In the genomic region with DNA sequence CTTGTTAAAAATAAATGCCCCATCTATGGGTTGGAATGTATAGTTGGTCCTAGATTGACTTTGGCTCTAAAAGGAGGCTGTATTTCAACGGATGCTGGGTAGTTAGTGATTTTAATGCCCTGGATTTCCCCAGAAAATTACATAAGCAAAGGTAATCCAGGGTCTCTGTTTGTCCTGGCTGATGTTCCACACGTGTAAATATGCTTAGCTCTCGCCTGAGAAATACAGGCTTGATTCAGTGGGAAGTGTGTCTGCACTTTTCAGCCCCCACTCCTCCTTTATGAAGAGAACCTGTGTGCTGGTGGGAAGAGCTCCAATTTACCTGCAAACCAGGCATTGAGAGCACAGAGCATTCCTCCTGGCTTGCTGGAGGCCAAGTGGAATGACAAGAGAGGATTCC, we compare ENCODE assay signal across 26 cellular contexts.
"Had no signal": no experiment of that assay in that cellular context is flagged by ENCODE, and none has a peak within 500 bp of the region (broad histone marks: within the 10 kb centered on the region; RNA-seq: fewer than 3 reads in every experiment).

No MANE protein-coding gene starts in this region.

- DNase-seq: activated CD4-positive, alpha-beta T cell treated with anti-CD3 and anti-CD28 coated beads for 36 hours; activated CD4-positive, alpha-beta T cell treated with anti-CD3 and anti-CD28 coated beads, Interleukin-2, amount 10 ng/mL, durations not matched to agents 7 days and 5 days; activated CD4-positive, alpha-beta T cell treated with anti-CD3 and anti-CD28 coated beads, Interleukin-2, amount 50 U/mL, for 48 hours; activated CD8-positive, alpha-beta T cell treated with anti-CD3 and anti-CD28 coated beads, Interleukin-2, amount 10 ng/mL, durations not matched to agents 7 days and 5 days; activated gamma-delta T cell; activated naive CD4-positive, alpha-beta T cell treated with Interleukin-2 at 50 U/mL for 16 hours; activated naive CD8-positive, alpha-beta T cell treated with anti-CD3 and anti-CD28 coated beads, Interleukin-2, amount 10 ng/mL, durations not matched to agents 7 days and 5 days; activated T-cell treated with anti-CD3 and anti-CD28 coated beads, Interleukin-2, amount 50 U/mL, for 24 hours; amygdala; NCI-H1105 treated with DMSO at 0.1 percent for 48 hours; NCI-H1436; NCI-H1694; NCI-H1930; NCI-H2081 treated with DMSO at 0.1 percent for 48 hours; NCI-H524; SHP77; SJCRH30 had no signal

- H3K36me3 Mint-ChIP-seq: activated naive CD4-positive, alpha-beta T cell treated with anti-CD3 and anti-CD28 coated beads, Interleukin-2, amount 50 U/mL, for 24 hours; activated naive CD8-positive, alpha-beta T cell treated with anti-CD3 and anti-CD28 coated beads, Interleukin-2, amount 10 ng/mL, durations not matched to agents 7 days and 5 days; WTC11 had no signal

- H3K36me3 ChIP-seq: ascending aorta, SJCRH30 had no signal

- H3K27ac Mint-ChIP-seq: activated CD4-positive, alpha-beta T cell treated with anti-CD3 and anti-CD28 coated beads for 36 hours; activated CD4-positive, alpha-beta T cell treated with anti-CD3 and anti-CD28 coated beads, Interleukin-2, amount 10 ng/mL, durations not matched to agents 7 days and 5 days; activated CD8-positive, alpha-beta T cell treated with anti-CD3 and anti-CD28 coated beads, Interleukin-2, amount 10 ng/mL, durations not matched to agents 7 days and 5 days; activated naive CD4-positive, alpha-beta T cell treated with anti-CD3 and anti-CD28 coated beads, Interleukin-2, amount 50 U/mL, for 24 hours; activated naive CD8-positive, alpha-beta T cell treated with anti-CD3 and anti-CD28 coated beads, Interleukin-2, amount 10 ng/mL, durations not matched to agents 7 days and 5 days; activated T-cell treated with anti-CD3 and anti-CD28 coated beads, Interleukin-2, amount 50 U/mL, for 24 hours; activated T-helper 2 cell treated with anti-CD3 and anti-CD28 coated beads, Interferon-gamma antibody, Interleukin-2, Interleukin-4, amounts not matched to agents 10 μg/mL and 5 μg/mL and 100 μg/mL, durations not matched to agents 14 hours and 24 hours and 36 hours; T-helper 1 cell treated with Interleukin-12 subunit alpha and Interleukin-12 subunit beta and Interleukin-4 antibody, amounts not matched to agents 30 μg/mL and 1 μg/mL, for 36 hours; T-helper 2 cell treated with Interferon-gamma antibody and Interleukin-4, amounts not matched to agents 5 μg/mL and 100 μg/mL, for 36 hours; WTC11 had no signal

- H3K9me3 ChIP-seq: ascending aorta, SJCRH30 had no signal

- H3K4me3 Mint-ChIP-seq: activated CD4-positive, alpha-beta T cell treated with anti-CD3 and anti-CD28 coated beads for 36 hours; activated CD4-positive, alpha-beta T cell treated with anti-CD3 and anti-CD28 coated beads, Interleukin-2, amount 10 ng/mL, durations not matched to agents 7 days and 5 days; activated CD8-positive, alpha-beta T cell treated with anti-CD3 and anti-CD28 coated beads, Interleukin-2, amount 10 ng/mL, durations not matched to agents 7 days and 5 days; activated naive CD4-positive, alpha-beta T cell treated with anti-CD3 and anti-CD28 coated beads, Interleukin-2, amount 50 U/mL, for 24 hours; activated naive CD8-positive, alpha-beta T cell treated with anti-CD3 and anti-CD28 coated beads, Interleukin-2, amount 10 ng/mL, durations not matched to agents 7 days and 5 days; activated T-cell treated with anti-CD3 and anti-CD28 coated beads, Interleukin-2, amount 50 U/mL, for 24 hours; T-helper 1 cell treated with Interleukin-12 subunit alpha and Interleukin-12 subunit beta and Interleukin-4 antibody, amounts not matched to agents 30 μg/mL and 1 μg/mL, for 36 hours; T-helper 2 cell treated with Interferon-gamma antibody and Interleukin-4, amounts not matched to agents 5 μg/mL and 100 μg/mL, for 36 hours; WTC11 had no signal

- H3K9me3 Mint-ChIP-seq: activated CD4-positive, alpha-beta T cell treated with anti-CD3 and anti-CD28 coated beads, Interleukin-2, amount 10 ng/mL, durations not matched to agents 7 days and 5 days; activated naive CD4-positive, alpha-beta T cell treated with anti-CD3 and anti-CD28 coated beads, Interleukin-2, amount 50 U/mL, for 24 hours; activated naive CD8-positive, alpha-beta T cell treated with anti-CD3 and anti-CD28 coated beads, Interleukin-2, amount 10 ng/mL, durations not matched to agents 7 days and 5 days; activated T-cell treated with anti-CD3 and anti-CD28 coated beads, Interleukin-2, amount 50 U/mL, for 24 hours; activated T-helper 2 cell treated with anti-CD3 and anti-CD28 coated beads, Interferon-gamma antibody, Interleukin-2, Interleukin-4, amounts not matched to agents 10 μg/mL and 5 μg/mL and 100 μg/mL, durations not matched to agents 14 hours and 24 hours and 36 hours; T-helper 1 cell treated with Interleukin-12 subunit alpha and Interleukin-12 subunit beta and Interleukin-4 antibody, amounts not matched to agents 30 μg/mL and 1 μg/mL, for 36 hours; T-helper 2 cell treated with Interferon-gamma antibody and Interleukin-4, amounts not matched to agents 5 μg/mL and 100 μg/mL, for 36 hours had no signal

- H3K4me1 Mint-ChIP-seq: activated CD4-positive, alpha-beta T cell treated with anti-CD3 and anti-CD28 coated beads for 36 hours; activated CD4-positive, alpha-beta T cell treated with anti-CD3 and anti-CD28 coated beads, Interleukin-2, amount 10 ng/mL, durations not matched to agents 7 days and 5 days; activated naive CD4-positive, alpha-beta T cell treated with anti-CD3 and anti-CD28 coated beads, Interleukin-2, amount 50 U/mL, for 24 hours; activated naive CD8-positive, alpha-beta T cell treated with anti-CD3 and anti-CD28 coated beads, Interleukin-2, amount 10 ng/mL, durations not matched to agents 7 days and 5 days; WTC11 had no signal

- H3K27me3 Mint-ChIP-seq: activated CD4-positive, alpha-beta T cell treated with anti-CD3 and anti-CD28 coated beads, Interleukin-2, amount 10 ng/mL, durations not matched to agents 7 days and 5 days had no signal

- H3K4me3 ChIP-seq: ascending aorta, K562, SJCRH30, SK-N-MC had no signal

- H3K27me3 ChIP-seq: ascending aorta, SJCRH30 had no signal

- H3K4me1 ChIP-seq: ascending aorta had no signal

- H3K27ac ChIP-seq: ascending aorta, SJCRH30, SK-N-MC had no signal

- FAIRE-seq: K562, TTC549 had no signal
